Comparison of ENCODE assay signal across 36 cellular contexts in the genomic region with DNA sequence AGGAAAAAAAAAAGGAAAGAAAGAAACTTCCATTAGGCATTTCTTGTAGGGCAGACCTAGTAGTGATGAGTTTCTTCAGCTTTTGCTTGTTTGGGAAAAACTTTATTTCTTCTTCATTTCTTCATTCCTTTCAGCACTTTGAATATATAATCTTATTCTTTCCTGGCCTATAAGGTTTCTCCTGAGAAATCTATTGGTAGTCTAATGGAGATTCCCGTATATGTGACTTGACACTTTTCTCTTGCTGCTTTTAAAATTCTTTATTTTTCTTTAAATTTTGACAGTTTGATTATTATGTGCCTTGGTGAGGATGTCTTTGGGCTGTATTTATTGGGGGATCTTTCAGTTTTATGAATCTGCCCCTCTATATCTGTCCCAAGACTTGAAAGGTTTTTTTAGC. TPM values are rescaled to one million over a fixed set of nuclear protein-coding genes. Genes with fewer than 3 reads are reported as not detected.
DNase-seq lines count a peak whose midpoint lies in the region; ATAC-seq, FAIRE-seq and TF ChIP-seq lines count a peak whose summit lies in the region.
"Had no signal": no experiment of that assay in that cellular context is flagged by ENCODE, and none has a peak within 500 bp of the region (broad histone marks: within the 10 kb centered on the region; RNA-seq: fewer than 3 reads in every experiment).

No MANE protein-coding gene starts in this region.

- TF ChIP-seq RAD21 in HCT116 (IDR thresholded peaks at IDR 0.05; ENCODE audit: low read depth): no peak
- TF ChIP-seq RAD21 in GM12878 (IDR thresholded peaks at IDR 0.05; ENCODE audit: insufficient read depth, low read depth, low read length): no peak
- TF ChIP-seq RAD21 in K562 (CRISPR knock-in tag; conservative IDR thresholded peaks at IDR 0.05 in 1 of 2, IDR thresholded peaks at IDR 0.05 in 1 of 2): no peak

- H3K27me3 ChIP-seq in HCT116 (ENCODE audit: insufficient read depth, low read length): no peaks in the 10 kb centered on the region
- H3K27me3 ChIP-seq in GM12878 (replicated peaks in 1 of 2; ENCODE audit: control insufficient read depth in 2 of 2, insufficient read depth in 2 of 2, low read length in 1 of 2): no peaks in the 10 kb centered on the region; a peak in 1 of 4 replicates
- no peaks in the 10 kb centered on the region for H3K27me3 ChIP-seq in K562 (ENCODE audit: control insufficient read depth in 2 of 2, insufficient read depth in 2 of 2, low read length in 2 of 2)
- peaks cover 3% of the 10 kb centered on the region for H3K27me3 ChIP-seq in CD8-positive, alpha-beta T cell (ENCODE audit: insufficient read depth, low read length)
- H3K27me3 ChIP-seq: BLaER1; BLaER1 treated with 17β-estradiol and CSF1 and Interleukin-3, amounts not matched to agents 10 nM and 100 nM had no signal

- in situ Hi-C loops in GM12878 (cut with MboI) (loop anchor here (5.0 to 25.0 kb wide), 3 partner anchors 532 to 1032 kb away; no protein-coding TSS in a partner anchor), K562 (cut with MboI) (loop anchor here (25.0 kb wide), 2 partner anchors 632 to 1007 kb away; a partner anchor contains a TSS)

- BruUV-seq in HCT116 (replicated peaks; lab: Mats Ljungman, UMichigan) (no TSS peak), GM12878 (replicated peaks; lab: Mats Ljungman, UMichigan) (no TSS peak), K562 (replicated peaks; lab: Mats Ljungman, UMichigan) (no TSS peak)

- H3K4me2 ChIP-seq in HCT116 (ENCODE audit: low read length) (no peak overlapping the region), GM12878 (ENCODE audit: control insufficient read depth, insufficient read depth) (no peak overlapping the region), K562 (ENCODE audit: insufficient read depth, low read length) (no peak overlapping the region)
- H3K4me2 ChIP-seq: A549; BLaER1; BLaER1 treated with 17β-estradiol and CSF1 and Interleukin-3, amounts not matched to agents 10 nM and 100 nM had no signal

- 95% methylated on average over 1 of the region's 1 CpG for WGBS in GM12878 (ENCODE audit: insufficient coverage, insufficient replicate concordance, low lambda C conversion rate, missing lambda C conversion rate)
- 67% methylated on average over 1 of the region's 1 CpG for WGBS in K562 (ENCODE audit: insufficient coverage, low coverage, missing lambda C conversion rate)

- peaks cover 2% of the 10 kb centered on the region for H3K9me3 Mint-ChIP-seq in CD8-positive, alpha-beta T cell
- H3K9me3 Mint-ChIP-seq in activated CD8-positive, alpha-beta T cell treated with anti-CD3 and anti-CD28 coated beads, Interleukin-2, amount 10 ng/mL, durations not matched to agents 7 days and 5 days (ENCODE audit: insufficient read depth): no peaks in the 10 kb centered on the region
- H3K9me3 Mint-ChIP-seq: CD4-positive, alpha-beta T cell had no signal

- H3K9ac ChIP-seq in HCT116 (ENCODE audit: low read length) (no peak overlapping the region), GM12878 (ENCODE audit: control insufficient read depth, insufficient read depth, low read length) (no peak overlapping the region), K562 (ENCODE audit: insufficient read depth in 1 of 2, low read depth in 2 of 2, low read length in 2 of 2) (no peak overlapping the region)
- H3K9ac ChIP-seq: BLaER1; BLaER1 treated with 17β-estradiol and CSF1 and Interleukin-3, amounts not matched to agents 10 nM and 100 nM had no signal

- H3K27me3 Mint-ChIP-seq in CD8-positive, alpha-beta T cell (ENCODE audit: low read depth): peaks cover 19% of the 10 kb centered on the region
- H3K27me3 Mint-ChIP-seq in activated CD8-positive, alpha-beta T cell treated with anti-CD3 and anti-CD28 coated beads, Interleukin-2, amount 10 ng/mL, durations not matched to agents 7 days and 5 days (ENCODE audit: low read depth): peaks cover 22% of the 10 kb centered on the region

- no peaks in the 10 kb centered on the region for H4K20me1 ChIP-seq in HCT116 (ENCODE audit: insufficient read depth)
- H4K20me1 ChIP-seq in GM12878 (ENCODE audit: control insufficient read depth, insufficient read depth): no peaks in the 10 kb centered on the region
- H4K20me1 ChIP-seq in K562 (replicated peaks; ENCODE audit: control insufficient read depth, insufficient read depth, low read length): peaks cover 7% of the 10 kb centered on the region; the same call in 1 of the 2 replicates

- TF ChIP-seq CTCF in HCT116 (IDR thresholded peaks at IDR 0.05 in 2 of 3, conservative IDR thresholded peaks at IDR 0.05 in 1 of 3; ENCODE audit: borderline replicate concordance in 1 of 3, insufficient read depth in 1 of 3, low read depth in 2 of 3, low read length in 2 of 3) (no peak), HEK293 (tag by site-specific recombination; IDR thresholded peaks at IDR 0.05) (no peak), GM12878 (IDR thresholded peaks at IDR 0.05 in 2 of 3, conservative IDR thresholded peaks at IDR 0.05 in 1 of 3; ENCODE audit: control insufficient read depth in 2 of 3, extremely low read depth in 1 of 3, insufficient read depth in 1 of 3, low read depth in 3 of 3, low read length in 3 of 3) (no peak), K562 (IDR thresholded peaks at IDR 0.05 in 2 of 3, conservative IDR thresholded peaks at IDR 0.05 in 1 of 3; ENCODE audit: insufficient read depth in 2 of 3, low read depth in 1 of 3, low read length in 3 of 3) (no peak)
- no peak for TF ChIP-seq CTCF in CD8-positive, alpha-beta T cell (IDR thresholded peaks at IDR 0.05)

- no peak for TF ChIP-seq POLR2A in HCT116 (IDR thresholded peaks at IDR 0.05; ENCODE audit: borderline replicate concordance, extremely low read depth, insufficient read depth, insufficient read length)
- no peak for TF ChIP-seq POLR2A in GM12878 (IDR thresholded peaks at IDR 0.05; ENCODE audit: low read depth, low read length)
- TF ChIP-seq POLR2A in K562 (conservative IDR thresholded peaks at IDR 0.05): no peak

- H3K4me3 Mint-ChIP-seq in CD8-positive, alpha-beta T cell: no peak overlapping the region
- H3K4me3 Mint-ChIP-seq in activated CD8-positive, alpha-beta T cell treated with anti-CD3 and anti-CD28 coated beads, Interleukin-2, amount 10 ng/mL, durations not matched to agents 7 days and 5 days: no peak overlapping the region
- H3K4me3 Mint-ChIP-seq: B cell; CD14-positive monocyte; CD4-positive, alpha-beta memory T cell; CD4-positive, alpha-beta T cell had no signal

- peaks cover 10% of the 10 kb centered on the region for H3K79me2 ChIP-seq in HCT116 (ENCODE audit: insufficient read depth, low read length)
- peaks cover 14% of the 10 kb centered on the region for H3K79me2 ChIP-seq in GM12878 (ENCODE audit: control insufficient read depth, insufficient read depth, low read length)
- H3K79me2 ChIP-seq in K562 (ENCODE audit: control insufficient read depth, insufficient read depth, low read length): peaks cover 19% of the 10 kb centered on the region

- no peak for FAIRE-seq in GM12878 (lab: Jason Lieb, UNC)
- no peak for FAIRE-seq in K562 (lab: Jason Lieb, UNC)
- FAIRE-seq: A204.1, A549, D721Med had no signal

- CTCF ChIA-PET in HCT116 (lab: Charles Lee): no interaction called here
- CTCF ChIA-PET in HEK293 (lab: Yijun Ruan, JAX): interaction anchor here (0.6 kb wide), 2 partner anchors 9 to 26 kb away, joined by 3 to 6 read pairs; no protein-coding TSS in a partner anchor
- CTCF ChIA-PET in GM12878 (lab: Yijun Ruan, JAX): interaction anchor here (3.2 kb wide), 1 partner anchor 12 kb away, joined by 9 read pairs; no protein-coding TSS in a partner anchor
- CTCF ChIA-PET in K562 (lab: Yijun Ruan, JAX; ENCODE audit: low intra/inter-chr PET ratio): no interaction called here
- CTCF ChIA-PET in CD8-positive, alpha-beta T cell (lab: Charles Lee): interaction anchor here (1.6 to 2.5 kb wide), 2 partner anchors 11 to 161 kb away, joined by 5 to 9 read pairs; a partner anchor contains a TSS
- CTCF ChIA-PET in activated CD8-positive, alpha-beta T cell treated with anti-CD3 and anti-CD28 coated beads, Interleukin-2, amount 10 ng/mL, durations not matched to agents 7 days and 5 days (lab: Charles Lee): interaction anchor here (1.2 kb wide), 1 partner anchor 11 kb away, joined by 3 read pairs; no protein-coding TSS in a partner anchor

- H3K4me1 Mint-ChIP-seq in CD8-positive, alpha-beta T cell (ENCODE audit: low read depth): peaks cover 20% of the 10 kb centered on the region
- peaks cover 17% of the 10 kb centered on the region for H3K4me1 Mint-ChIP-seq in activated CD8-positive, alpha-beta T cell treated with anti-CD3 and anti-CD28 coated beads, Interleukin-2, amount 10 ng/mL, durations not matched to agents 7 days and 5 days (ENCODE audit: low read depth)

- TF ChIP-seq EP300 in GM12878 (IDR thresholded peaks at IDR 0.05; ENCODE audit: borderline replicate concordance in 1 of 2, control insufficient read depth in 1 of 2, low read depth in 2 of 2, low read length in 2 of 2) (no peak), K562 (IDR thresholded peaks at IDR 0.05; ENCODE audit: low read length) (no peak)

- H2AFZ ChIP-seq in HCT116 (ENCODE audit: low read depth, low read length, poor library complexity, severe bottlenecking): no peak overlapping the region
- H2AFZ ChIP-seq in GM12878 (ENCODE audit: control insufficient read depth, low read depth, low read length): no peak overlapping the region
- H2AFZ ChIP-seq in K562 (ENCODE audit: low read depth, low read length): no peak overlapping the region

- H3K9me3 ChIP-seq in HCT116 (ENCODE audit: control insufficient read depth in 1 of 2, insufficient read depth in 1 of 2, low read depth in 1 of 2, low read length in 2 of 2): no peaks in the 10 kb centered on the region
- no peaks in the 10 kb centered on the region for H3K9me3 ChIP-seq in HEK293 (ENCODE audit: control insufficient read depth, insufficient read depth, low read depth, low read length)
- no peaks in the 10 kb centered on the region; the same call in 2 of the 3 replicates for H3K9me3 ChIP-seq in GM12878 (replicated peaks; ENCODE audit: control insufficient read depth, insufficient read depth, low read length)
- no peaks in the 10 kb centered on the region for H3K9me3 ChIP-seq in K562 (replicated peaks; ENCODE audit: control insufficient read depth, insufficient read depth, low read depth, low read length)
- H3K9me3 ChIP-seq in CD8-positive, alpha-beta T cell (ENCODE audit: low read length): no peaks in the 10 kb centered on the region
- H3K9me3 ChIP-seq: A549, BE2C, Caco-2 had no signal

- POLR2A ChIA-PET in HCT116 (lab: Charles Lee) (no interaction called here), HEK293 (lab: Yijun Ruan, JAX) (no interaction called here), GM12878 (lab: Charles Lee) (no interaction called here), K562 (lab: Yijun Ruan, JAX) (no interaction called here)
- POLR2A ChIA-PET in CD8-positive, alpha-beta T cell (lab: Charles Lee): interaction anchor here (0.8 kb wide), 1 partner anchor 121 kb away, joined by 3 read pairs; a partner anchor contains a TSS
- POLR2A ChIA-PET in activated CD8-positive, alpha-beta T cell treated with anti-CD3 and anti-CD28 coated beads, Interleukin-2, amount 10 ng/mL, durations not matched to agents 7 days and 5 days (lab: Charles Lee): interaction anchor here (0.6 kb wide), 1 partner anchor 10 kb away, joined by 3 read pairs; a partner anchor contains a TSS

- no peak overlapping the region for H3K27ac Mint-ChIP-seq in CD8-positive, alpha-beta T cell
- H3K27ac Mint-ChIP-seq in activated CD8-positive, alpha-beta T cell treated with anti-CD3 and anti-CD28 coated beads, Interleukin-2, amount 10 ng/mL, durations not matched to agents 7 days and 5 days: no peak overlapping the region
- H3K27ac Mint-ChIP-seq: B cell; CD14-positive monocyte; CD4-positive, alpha-beta memory T cell; CD4-positive, alpha-beta T cell; CD4-positive, CD25-positive, alpha-beta regulatory T cell had no signal

- H3K4me3 ChIP-seq in HCT116 (replicated peaks in 1 of 2; ENCODE audit: low read depth in 1 of 2, low read length in 2 of 2): no peak overlapping the region
- H3K4me3 ChIP-seq in HEK293 (ENCODE audit: low read depth, low read length): no peak overlapping the region
- H3K4me3 ChIP-seq in GM12878: no peak overlapping the region
- H3K4me3 ChIP-seq in K562: no peak overlapping the region
- no peak overlapping the region for H3K4me3 ChIP-seq in CD8-positive, alpha-beta T cell (ENCODE audit: low read depth, low read length)
- H3K4me3 ChIP-seq: A549; BLaER1; BLaER1 treated with 17β-estradiol and CSF1 and Interleukin-3, amounts not matched to agents 10 nM and 100 nM had no signal

- H3K27ac ChIP-seq in HCT116 (ENCODE audit: low read depth, low read length) (no peak overlapping the region), HEK293 (ENCODE audit: extremely low read depth, low read depth, low read length) (no peak overlapping the region), GM12878 (ENCODE audit: control insufficient read depth, insufficient read depth) (no peak overlapping the region), K562 (ENCODE audit: extremely low read depth, low read depth, low read length) (no peak overlapping the region)
- no peak overlapping the region for H3K27ac ChIP-seq in CD8-positive, alpha-beta T cell (ENCODE audit: low read depth, low read length)
- H3K27ac ChIP-seq: 22Rv1; A549; BLaER1; BLaER1 treated with 17β-estradiol and CSF1 and Interleukin-3, amounts not matched to agents 10 nM and 100 nM; C4-2B had no signal

- ATAC-seq in HCT116 (no peak), GM12878 (no peak), K562 (no peak)
- no peak for ATAC-seq in CD8-positive, alpha-beta T cell
- no peak for ATAC-seq in activated CD8-positive, alpha-beta T cell treated with anti-CD3 and anti-CD28 coated beads, Interleukin-2, amount 10 ng/mL, durations not matched to agents 7 days and 5 days
- ATAC-seq: A549 had no signal

- H3K36me3 Mint-ChIP-seq in CD8-positive, alpha-beta T cell: peaks cover 5% of the 10 kb centered on the region
- H3K36me3 Mint-ChIP-seq in activated CD8-positive, alpha-beta T cell treated with anti-CD3 and anti-CD28 coated beads, Interleukin-2, amount 10 ng/mL, durations not matched to agents 7 days and 5 days (ENCODE audit: low read depth): peaks cover 2% of the 10 kb centered on the region
- H3K36me3 Mint-ChIP-seq: CD14-positive monocyte; CD4-positive, CD25-positive, alpha-beta regulatory T cell had no signal

- no peaks in the 10 kb centered on the region for H3K9me2 ChIP-seq in HCT116 (ENCODE audit: insufficient read depth)

- H3K36me3 ChIP-seq in HCT116 (ENCODE audit: control insufficient read depth in 1 of 2, insufficient read depth in 2 of 2, low read length in 2 of 2) (no peaks in the 10 kb centered on the region), HEK293 (ENCODE audit: control insufficient read depth in 2 of 2, insufficient read depth in 1 of 2, low read length in 2 of 2) (no peaks in the 10 kb centered on the region), GM12878 (ENCODE audit: control insufficient read depth in 2 of 2, insufficient read depth in 2 of 2, low read length in 1 of 2) (no peaks in the 10 kb centered on the region), K562 (ENCODE audit: control insufficient read depth, insufficient read depth, low read length) (no peaks in the 10 kb centered on the region; the same call in 2 of the 3 replicates)
- H3K36me3 ChIP-seq in CD8-positive, alpha-beta T cell (ENCODE audit: insufficient read depth, low read length): no peaks in the 10 kb centered on the region
- H3K36me3 ChIP-seq: BE2C; BLaER1; BLaER1 treated with 17β-estradiol and CSF1 and Interleukin-3, amounts not matched to agents 10 nM and 100 nM had no signal

- SMC1A ChIA-PET in GM12878 (lab: Charles Lee; ENCODE audit: uncharacterized antibody, unreplicated experiment): no interaction called here

- DNase-seq in HCT116 (ENCODE audit: low read depth, low spot score): no peak
- DNase-seq in GM12878 (ENCODE audit: low read depth, low spot score): no peak
- DNase-seq in K562 (ENCODE audit: extremely low read depth in 1 of 4, low spot score in 3 of 4): no peak
- no peak for DNase-seq in CD8-positive, alpha-beta T cell
- no peak for DNase-seq in occipital lobe (lab: John Stamatoyannopoulos, UW)
- DNase-seq in activated CD8-positive, alpha-beta T cell treated with anti-CD3 and anti-CD28 coated beads, Interleukin-2, amount 10 ng/mL, durations not matched to agents 7 days and 5 days: no peak
- no peak for DNase-seq in activated T-cell treated with anti-CD3 and anti-CD28 coated beads for 4 hours
- DNase-seq: 8988T; ACHN; AML-193; BE2C; C1 segment of cervical spinal cord; Caco-2; Calu3; CD4-positive, alpha-beta memory T cell; CD4-positive, alpha-beta T cell; CD4-positive, CD25-positive, alpha-beta regulatory T cell; CD8-positive, alpha-beta memory T cell; COR-L47; DMS 273 treated with DMSO at 0.1 percent for 48 hours; DMS153; DMS53; DMS79; DMS79 treated with DMSO at 0.1 percent for 48 hours; DND-41; EL had no signal

- RAD21 ChIA-PET in HCT116 (lab: Charles Lee; ENCODE audit: low non-redundant PET in 1 of 2, low total read pairs in 2 of 2, uncharacterized antibody in 2 of 2, unreplicated experiment in 2 of 2) (no interaction called here), GM12878 (lab: Charles Lee; ENCODE audit: unreplicated experiment) (no interaction called here)

- H3K4me1 ChIP-seq in HCT116 (ENCODE audit: control insufficient read depth in 1 of 2, insufficient read depth in 2 of 2, low read length in 2 of 2): peaks cover 4 to 13% of the 10 kb centered on the region in 2 experiments; a peak in 3 of 4 replicates
- H3K4me1 ChIP-seq in HEK293 (ENCODE audit: control insufficient read depth, insufficient read depth, low read length): peaks cover 3% of the 10 kb centered on the region
- H3K4me1 ChIP-seq in GM12878 (ENCODE audit: control insufficient read depth, insufficient read depth, low read length): no peaks in the 10 kb centered on the region
- H3K4me1 ChIP-seq in K562 (replicated peaks in 1 of 2; ENCODE audit: control insufficient read depth in 2 of 2, insufficient read depth in 2 of 2, low read length in 2 of 2): peaks cover 0 to 4% of the 10 kb centered on the region in 2 experiments; a peak in 4 of 5 replicates
- H3K4me1 ChIP-seq in CD8-positive, alpha-beta T cell (ENCODE audit: insufficient read depth, low read length): peaks cover 11% of the 10 kb centered on the region
- H3K4me1 ChIP-seq: BE2C had no signal

- H3K9me1 ChIP-seq in K562 (ENCODE audit: control insufficient read depth, insufficient read depth, low read length): no peaks in the 10 kb centered on the region

- intact Hi-C loops in HCT116 (cut with micrococcal nuclease): loop anchor here (10.0 kb wide), 3 partner anchors 875 to 1035 kb away; no protein-coding TSS in a partner anchor
- intact Hi-C loops in GM12878 (cut with micrococcal nuclease; ENCODE audit: unreplicated experiment): no loop called here
- intact Hi-C loops in K562 (cut with micrococcal nuclease): no loop called here
- intact Hi-C loops in CD8-positive, alpha-beta T cell (cut with DNase I, micrococcal nuclease): loop anchor here (5.0 to 10.0 kb wide), 6 partner anchors 512 to 928 kb away; a partner anchor contains a TSS

RNA-seq across cellular contexts. Expression of a gene that starts 3.9 kb away (rescaled TPM):
- 42.5 TPM for total RNA-seq in HCT116 (2021; ENCODE audit: unreplicated experiment)
- polyA plus RNA-seq in HCT116 (2012): 21.8 and 25.8 TPM in 2 replicates
- total RNA-seq in GM12878 (2013; cell fraction: nucleolus; rRNA removed): 987 and 1,060 TPM in 2 replicates
- total RNA-seq in GM12878 (2014; rRNA removed): 56.9 and 68.0 TPM in 2 replicates
- 63.3 and 66.0 TPM in 2 replicates for total RNA-seq in GM12878 (2014; rRNA removed; fragmentation: Illumina TruSeq; extraction: Trizol)
- total RNA-seq in GM12878 (2021): 54.2 and 54.6 TPM in 2 replicates
- polyA plus RNA-seq in GM12878 (2011; ENCODE audit: low read depth): 30.7 TPM
- polyA plus RNA-seq in GM12878 (2011; rRNA removed): 157 and 230 TPM in 2 replicates
- 33.7 and 38.4 TPM in 2 replicates for polyA plus RNA-seq in GM12878 (2011; cell fraction: cytosol; rRNA removed)
- polyA plus RNA-seq in GM12878 (2011; cell fraction: nucleus; rRNA removed): 370 and 587 TPM in 2 replicates
- 42.7 and 63.7 TPM in 2 replicates for polyA plus RNA-seq in GM12878 (2012)
- polyA plus RNA-seq in GM12878 (2014; fragmentation: Illumina TruSeq; extraction: Trizol): 56.9 and 76.0 TPM in 2 replicates
- 10 to 100 TPM; 11.8 to 12.8 TPM for polyA plus RNA-seq in GM12878 (2014; fragmentation: Nextera tagmentation; extraction: Ambion mirVana)
- 53.2 and 62.9 TPM in 2 replicates for polyA plus RNA-seq in GM12878 (2014; rRNA removed)
- polyA plus RNA-seq in GM12878 (2016; fragmentation: Nextera tagmentation; extraction: Ambion mirVana): 10 to 100 TPM; 34.7 to 37.4 TPM
- polyA minus RNA-seq in GM12878 (2011; rRNA and poly(A)+ RNA removed): 102 and 152 TPM in 2 replicates
- 29.8 and 41.3 TPM in 2 replicates for polyA minus RNA-seq in GM12878 (2011; cell fraction: cytosol; rRNA and poly(A)+ RNA removed)
- polyA minus RNA-seq in GM12878 (2011; cell fraction: nucleus; rRNA and poly(A)+ RNA removed): 139 and 166 TPM in 2 replicates
- total RNA-seq in K562 (2011; cell fraction: chromatin; rRNA removed; ENCODE audit: low replicate concordance): 60.1 and 247 TPM in 2 replicates
- total RNA-seq in K562 (2011; cell fraction: nucleolus; rRNA removed): 31.5 and 53.6 TPM in 2 replicates
- total RNA-seq in K562 (2011; cell fraction: nucleoplasm; rRNA removed): 61.0 and 72.3 TPM in 2 replicates
- 23.6 and 26.3 TPM in 2 replicates for total RNA-seq in K562 (2014; rRNA removed)
- total RNA-seq in K562 (2014; rRNA removed; fragmentation: Illumina TruSeq; extraction: Trizol): 38.8 and 43.3 TPM in 2 replicates
- 36.6 and 39.3 TPM in 2 replicates for total RNA-seq in K562 (2015; rRNA removed; fragmentation: Illumina TruSeq; extraction: Trizol)
- total RNA-seq in K562 (2021): 28.8 and 30.5 TPM in 2 replicates
- 70.7 and 86.7 TPM in 2 replicates for polyA plus RNA-seq in K562 (2011; rRNA removed)
- polyA plus RNA-seq in K562 (2011; cell fraction: cytosol; rRNA removed): 6.4 and 18.1 TPM in 2 replicates
- 204 and 470 TPM in 2 replicates for polyA plus RNA-seq in K562 (2011; cell fraction: nucleus; rRNA removed)
- polyA plus RNA-seq in K562 (2012): 17.4 and 43.5 TPM in 2 replicates
- 24.5 and 26.7 TPM in 2 replicates for polyA plus RNA-seq in K562 (2014; fragmentation: Illumina TruSeq; extraction: Trizol)
- 1 to 10 TPM; 6.6 to 9.7 TPM for polyA plus RNA-seq in K562 (2014; fragmentation: Nextera tagmentation; extraction: Ambion mirVana)
- polyA plus RNA-seq in K562 (2014; rRNA removed): 32.0 and 39.5 TPM in 2 replicates
- polyA minus RNA-seq in K562 (2011; rRNA and poly(A)+ RNA removed): 100.0 and 114 TPM in 2 replicates
- 19.3 and 23.9 TPM in 2 replicates for polyA minus RNA-seq in K562 (2011; cell fraction: cytosol; rRNA and poly(A)+ RNA removed)
- polyA minus RNA-seq in K562 (2011; cell fraction: nucleus; rRNA and poly(A)+ RNA removed): 87.2 and 200 TPM in 2 replicates
- total RNA-seq in CD8-positive, alpha-beta T cell: 10 to 100 TPM; 88.6 to 90.7 TPM
- total RNA-seq in occipital lobe: 90.6 TPM
- total RNA-seq in activated CD8-positive, alpha-beta T cell treated with anti-CD3 and anti-CD28 coated beads, Interleukin-2, amount 10 ng/mL, durations not matched to agents 7 days and 5 days: 10 to 100 TPM; 40.9 to 41.0 TPM

RNA-seq across cellular contexts. Expression of a gene that starts 10.4 kb away (rescaled TPM):
- total RNA-seq in HCT116 (2021; ENCODE audit: unreplicated experiment): 1.2 TPM
- 0.37 and 0.56 TPM in 2 replicates for polyA plus RNA-seq in HCT116 (2012)
- total RNA-seq in GM12878 (2013; cell fraction: nucleolus; rRNA removed): 1.7 and 2.8 TPM in 2 replicates
- total RNA-seq in GM12878 (2014; rRNA removed): 0.11 and 0.23 TPM in 2 replicates
- total RNA-seq in GM12878 (2014; rRNA removed; fragmentation: Illumina TruSeq; extraction: Trizol): 0.18 and 0.41 TPM in 2 replicates
- total RNA-seq in GM12878 (2021): 0.35 and 0.41 TPM in 2 replicates
- polyA plus RNA-seq in GM12878 (2011; ENCODE audit: low read depth): 0.33 TPM
- 0.09 and 0.23 TPM in 2 replicates for polyA plus RNA-seq in GM12878 (2011; rRNA removed)
- polyA plus RNA-seq in GM12878 (2011; cell fraction: cytosol; rRNA removed): 0.10 and 0.12 TPM in 2 replicates
- 0.24 and 0.39 TPM in 2 replicates for polyA plus RNA-seq in GM12878 (2011; cell fraction: nucleus; rRNA removed)
- polyA plus RNA-seq in GM12878 (2012): 0.63 and 0.93 TPM in 2 replicates
- 0.13 and 0.14 TPM in 2 replicates for polyA plus RNA-seq in GM12878 (2014; fragmentation: Illumina TruSeq; extraction: Trizol)
- polyA plus RNA-seq in GM12878 (2014; fragmentation: Nextera tagmentation; extraction: Ambion mirVana): under 1 TPM; 0.08 to 0.16 TPM
- polyA plus RNA-seq in GM12878 (2014; rRNA removed): 0.31 and 0.52 TPM in 2 replicates
- 1 to 10 TPM in 1 of 2 experiments, under 1 TPM in 1; 0.56 to 1.0 TPM for polyA plus RNA-seq in GM12878 (2016; fragmentation: Nextera tagmentation; extraction: Ambion mirVana)
- 0.15 and 0.26 TPM in 2 replicates for polyA minus RNA-seq in GM12878 (2011; rRNA and poly(A)+ RNA removed)
- not detected in 2 replicates for polyA minus RNA-seq in GM12878 (2011; cell fraction: cytosol; rRNA and poly(A)+ RNA removed)
- polyA minus RNA-seq in GM12878 (2011; cell fraction: nucleus; rRNA and poly(A)+ RNA removed): 0.24 and 0.57 TPM in 2 replicates
- total RNA-seq in K562 (2011; cell fraction: chromatin; rRNA removed; ENCODE audit: low replicate concordance): 2.4 and 3.3 TPM in 2 replicates
- total RNA-seq in K562 (2011; cell fraction: nucleolus; rRNA removed): 1.4 and 2.3 TPM in 2 replicates
- 3.1 and 3.2 TPM in 2 replicates for total RNA-seq in K562 (2011; cell fraction: nucleoplasm; rRNA removed)
- total RNA-seq in K562 (2014; rRNA removed): 1.6 and 2.5 TPM in 2 replicates
- total RNA-seq in K562 (2014; rRNA removed; fragmentation: Illumina TruSeq; extraction: Trizol): 1.3 and 1.7 TPM in 2 replicates
- 1.4 and 1.5 TPM in 2 replicates for total RNA-seq in K562 (2015; rRNA removed; fragmentation: Illumina TruSeq; extraction: Trizol)
- 3.0 TPM in 2 replicates for total RNA-seq in K562 (2021)
- polyA plus RNA-seq in K562 (2011; rRNA removed): 0.84 and 0.91 TPM in 2 replicates
- polyA plus RNA-seq in K562 (2011; cell fraction: cytosol; rRNA removed): 0.66 and 1.0 TPM in 2 replicates
- polyA plus RNA-seq in K562 (2011; cell fraction: nucleus; rRNA removed): 1.2 and 1.5 TPM in 2 replicates
- polyA plus RNA-seq in K562 (2012): 3.5 and 3.7 TPM in 2 replicates
- 1.8 and 2.0 TPM in 2 replicates for polyA plus RNA-seq in K562 (2014; fragmentation: Illumina TruSeq; extraction: Trizol)
- polyA plus RNA-seq in K562 (2014; fragmentation: Nextera tagmentation; extraction: Ambion mirVana): under 1 TPM; 0.58 to 0.78 TPM
- polyA plus RNA-seq in K562 (2014; rRNA removed): 2.2 and 2.4 TPM in 2 replicates
- polyA minus RNA-seq in K562 (2011; rRNA and poly(A)+ RNA removed): 0.45 and 0.46 TPM in 2 replicates
- 0.38 and 0.82 TPM in 2 replicates for polyA minus RNA-seq in K562 (2011; cell fraction: cytosol; rRNA and poly(A)+ RNA removed)
- polyA minus RNA-seq in K562 (2011; cell fraction: nucleus; rRNA and poly(A)+ RNA removed): 0.94 and 2.0 TPM in 2 replicates
- total RNA-seq in CD8-positive, alpha-beta T cell: 1 to 10 TPM; 1.3 to 1.5 TPM
- 29.8 TPM for total RNA-seq in occipital lobe
- 1 to 10 TPM; 1.0 to 1.5 TPM for total RNA-seq in activated CD8-positive, alpha-beta T cell treated with anti-CD3 and anti-CD28 coated beads, Interleukin-2, amount 10 ng/mL, durations not matched to agents 7 days and 5 days

Comparison
In these comparisons a context has a peak if more than half of its experiments do, and no peak if none do; other contexts are left out.
1. CTCF ChIA-PET loops: an anchor here in HEK293 (0.6 kb wide), GM12878 (3.2 kb wide), CD8-positive, alpha-beta T cell (1.6 to 2.5 kb wide) and activated CD8-positive, alpha-beta T cell treated with anti-CD3 and anti-CD28 coated beads, Interleukin-2, amount 10 ng/mL, durations not matched to agents 7 days and 5 days (1.2 kb wide); none called in HCT116 and K562.
2. POLR2A ChIA-PET loops: an anchor here in CD8-positive, alpha-beta T cell (0.8 kb wide) and activated CD8-positive, alpha-beta T cell treated with anti-CD3 and anti-CD28 coated beads, Interleukin-2, amount 10 ng/mL, durations not matched to agents 7 days and 5 days (0.6 kb wide); none called in HCT116, HEK293, GM12878 and K562.
3. intact Hi-C loops: an anchor here in HCT116 (10.0 kb wide) and CD8-positive, alpha-beta T cell (5.0 to 10.0 kb wide); none called in GM12878 and K562.